Comparison of ENCODE assay signal across 8 cellular contexts in the genomic region with DNA sequence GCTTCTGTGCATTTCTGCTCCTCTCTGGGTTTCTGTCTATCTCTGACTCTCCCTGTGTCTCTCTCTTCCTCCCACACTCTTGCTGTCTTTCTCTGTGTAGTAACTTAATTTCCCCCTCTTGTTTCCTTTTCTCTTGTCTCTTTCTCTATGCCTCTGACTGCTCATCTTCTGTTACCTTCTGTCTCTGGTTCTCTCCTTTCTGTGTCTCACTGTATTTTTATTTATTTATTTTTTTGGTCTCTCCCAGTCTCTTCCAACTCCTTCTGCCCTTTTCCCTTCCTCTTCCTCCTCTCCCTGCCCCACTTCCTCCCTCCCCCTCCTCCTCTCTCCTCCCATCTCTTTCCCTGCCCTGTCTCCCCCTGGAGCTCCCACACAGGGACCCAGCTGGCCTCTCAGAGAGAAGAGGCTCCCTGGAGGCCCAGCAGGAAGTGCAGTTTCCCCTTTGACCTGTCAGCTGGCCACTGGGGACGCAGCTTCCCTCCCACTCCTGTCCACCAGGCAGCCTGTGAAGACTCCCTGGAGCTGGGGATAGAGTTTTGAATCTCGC. TPM values are rescaled to one million over a fixed set of nuclear protein-coding genes. Genes with fewer than 3 reads are reported as not detected.
A peak's percentile ranks its signal among the peaks of the same experiment; 100 is the strongest.
DNase-seq lines count a peak whose midpoint lies in the region; ATAC-seq, FAIRE-seq and TF ChIP-seq lines count a peak whose summit lies in the region.

No MANE protein-coding gene starts in this region.

- CTCF ChIA-PET in GM12878 (lab: Yijun Ruan, JAX) = no interaction called here

- H3K18ac ChIP-seq in mesendoderm (ENCODE audit: low read length) = peak overlapping the region; percentile 53

- no peak for TF ChIP-seq EP300 in GM12878 (IDR thresholded peaks at IDR 0.05; ENCODE audit: borderline replicate concordance in 1 of 2, control insufficient read depth in 1 of 2, low read depth in 2 of 2, low read length in 2 of 2)

- FAIRE-seq in GM12878 (lab: Jason Lieb, UNC) = no peak

- H2AFZ ChIP-seq in GM12878 (ENCODE audit: control insufficient read depth, low read depth, low read length) = no peak overlapping the region

- no peak for TF ChIP-seq RAD21 in GM12878 (IDR thresholded peaks at IDR 0.05; ENCODE audit: insufficient read depth, low read depth, low read length)

- H3K4me3 ChIP-seq in GM12878 = no peak overlapping the region
- no peak overlapping the region for H3K4me3 ChIP-seq in mesendoderm (ENCODE audit: low read length)

- no peak overlapping the region for H4K5ac ChIP-seq in mesendoderm (ENCODE audit: low read length)

- no peaks in the 10 kb centered on the region for H3K36me3 ChIP-seq in GM12878 (ENCODE audit: control insufficient read depth in 2 of 2, insufficient read depth in 2 of 2, low read length in 1 of 2)
- no peaks in the 10 kb centered on the region for H3K36me3 ChIP-seq in mesendoderm (ENCODE audit: control insufficient read depth, insufficient read depth, low read length)

- H3K4me2 ChIP-seq in GM12878 (ENCODE audit: control insufficient read depth, insufficient read depth) (0 out of 2 replicates have a peak overlapping the region, but pooled peaks have one; percentile 9), mesendoderm (ENCODE audit: low read length) (no peak overlapping the region)

- H2BK5ac ChIP-seq in mesendoderm (ENCODE audit: low read length) = peak overlapping the region; percentile 98

- peak overlapping the region; percentile 86 for H3K4ac ChIP-seq in mesendoderm (ENCODE audit: low read depth, low read length)

- DNase-seq in CD1c-positive myeloid dendritic cell (ENCODE audit: extremely low spot score) = peak; percentile 72
- DNase-seq in HT-29 (ENCODE audit: low spot score) = peak; percentile 29
- no peak for DNase-seq in GM12878 (ENCODE audit: low read depth, low spot score)
- DNase-seq in mesendoderm = peak; percentile 72
- DNase-seq in LoVo (ENCODE audit: low spot score) = no peak
- DNase-seq in NCI-H524 treated with DMSO at 0.1 percent for 48 hours (lab: John Stamatoyannopoulos, UW) = no peak
- DNase-seq in NAMALWA (ENCODE audit: low spot score) = no peak

- POLR2A ChIA-PET in GM12878 (lab: Charles Lee) = no interaction called here

- H3K23ac ChIP-seq in mesendoderm (ENCODE audit: low read length) = no peak overlapping the region

- ATAC-seq in GM12878 (peak; percentile 76), GM18907 (IDR thresholded peaks at IDR 0.05; ENCODE audit: unreplicated experiment) (no peak)

- TF ChIP-seq POLR2A in GM12878 (IDR thresholded peaks at IDR 0.05; ENCODE audit: low read depth, low read length) = no peak

- peak overlapping the region; percentile 99 for H4K8ac ChIP-seq in mesendoderm (ENCODE audit: low read depth, low read length)

- no peak for TF ChIP-seq CTCF in GM12878 (IDR thresholded peaks at IDR 0.05 in 2 of 3, conservative IDR thresholded peaks at IDR 0.05 in 1 of 3; ENCODE audit: control insufficient read depth in 2 of 3, extremely low read depth in 1 of 3, insufficient read depth in 1 of 3, low read depth in 3 of 3, low read length in 3 of 3)

- no peaks in the 10 kb centered on the region for H3K27me3 ChIP-seq in GM12878 (replicated peaks in 1 of 2; ENCODE audit: control insufficient read depth in 2 of 2, insufficient read depth in 2 of 2, low read length in 1 of 2)
- H3K27me3 ChIP-seq in mesendoderm (ENCODE audit: insufficient read depth, low read length, poor library complexity) = no peaks in the 10 kb centered on the region

- H2BK15ac ChIP-seq in mesendoderm (replicated peaks; ENCODE audit: low read depth) = no peak overlapping the region

- no peaks in the 10 kb centered on the region for H3K9me3 ChIP-seq in GM12878 (replicated peaks; ENCODE audit: control insufficient read depth, insufficient read depth, low read length)

- H4K20me1 ChIP-seq in GM12878 (ENCODE audit: control insufficient read depth, insufficient read depth) = no peaks in the 10 kb centered on the region

- in situ Hi-C loops in GM12878 (cut with MboI) = no loop called here

- RAD21 ChIA-PET in GM12878 (lab: Charles Lee; ENCODE audit: unreplicated experiment) = no interaction called here

- H3K9ac ChIP-seq in GM12878 (ENCODE audit: control insufficient read depth, insufficient read depth, low read length) = no peak overlapping the region
- H3K9ac ChIP-seq in mesendoderm (ENCODE audit: low read length) = peak overlapping the region; percentile 13

- peaks cover 7% of the 10 kb centered on the region; the same call in 1 of the 2 replicates for H3K4me1 ChIP-seq in GM12878 (ENCODE audit: control insufficient read depth, insufficient read depth, low read length)
- H3K4me1 ChIP-seq in mesendoderm (ENCODE audit: control insufficient read depth, low read depth, low read length) = peaks cover 4% of the 10 kb centered on the region

- H2AK5ac ChIP-seq in mesendoderm (ENCODE audit: low read length) = no peak overlapping the region

- H3K79me2 ChIP-seq in GM12878 (ENCODE audit: control insufficient read depth, insufficient read depth, low read length) (no peaks in the 10 kb centered on the region), mesendoderm (ENCODE audit: control insufficient read depth, insufficient read depth, low read length) (no peaks in the 10 kb centered on the region)

- no TSS peak for BruUV-seq in GM12878 (replicated peaks; lab: Mats Ljungman, UMichigan)

- intact Hi-C loops in GM12878 (cut with micrococcal nuclease; ENCODE audit: unreplicated experiment) = no loop called here

- no peak overlapping the region for H3K27ac ChIP-seq in GM12878 (ENCODE audit: control insufficient read depth, insufficient read depth)
- H3K27ac ChIP-seq in mesendoderm (ENCODE audit: low read depth, low read length) = peak overlapping the region; percentile 90

- SMC1A ChIA-PET in GM12878 (lab: Charles Lee; ENCODE audit: uncharacterized antibody, unreplicated experiment) = interaction anchor here (0.8 kb wide), 1 partner anchor 10 kb away, joined by 3 read pairs; no protein-coding TSS in a partner anchor

- no peaks in the 10 kb centered on the region for H3K79me1 ChIP-seq in mesendoderm (ENCODE audit: low read length)

- 0% methylated on average over 2 of the region's 2 CpGs for WGBS in GM12878 (ENCODE audit: insufficient coverage, insufficient replicate concordance, low lambda C conversion rate, missing lambda C conversion rate)
- WGBS in mesendoderm (ENCODE audit: extremely low coverage, insufficient coverage, low lambda C conversion rate) = no CpG with 5 or more reads among the region's 2 CpGs

- H2BK120ac ChIP-seq in mesendoderm (ENCODE audit: low read depth, low read length) = peak overlapping the region; percentile 80

- H3K56ac ChIP-seq in mesendoderm (ENCODE audit: low read length) = peak overlapping the region; percentile 81

TF ChIP-seq in GM12878, 131 proteins besides CTCF, POLR2A, EP300 and RAD21 (continues in another document):
- TF ChIP-seq MEF2B (IDR thresholded peaks at IDR 0.05; ENCODE audit: partially characterized antibody, poor library complexity, severe bottlenecking) (peak; percentile 24), IKZF1 (conservative IDR thresholded peaks at IDR 0.05) (peak; percentile 38; the same call in 1 of the 2 replicates), ESRRA (IDR thresholded peaks at IDR 0.05; ENCODE audit: low read length) (no peak), JUND (IDR thresholded peaks at IDR 0.05; ENCODE audit: low read depth, low read length) (no peak), CHD1 (IDR thresholded peaks at IDR 0.05; ENCODE audit: low read depth, low read length) (no peak), TARDBP (IDR thresholded peaks at IDR 0.05; ENCODE audit: borderline replicate concordance) (no peak), BHLHE40 (IDR thresholded peaks at IDR 0.05; ENCODE audit: borderline replicate concordance in 1 of 2, low read depth in 2 of 2, low read length in 1 of 2) (no peak)

RNA-seq across cellular contexts. Expression of a gene that starts 38.3 kb away (rescaled TPM):
- total RNA-seq in HT-29 (2014; rRNA removed; shearing (Covaris generic)) = 258 and 259 TPM in 2 replicates
- 209 and 215 TPM in 2 replicates for total RNA-seq in GM12878 (2013; cell fraction: nucleolus; rRNA removed)
- total RNA-seq in GM12878 (2014; rRNA removed) = 185 and 216 TPM in 2 replicates
- 82.8 and 83.1 TPM in 2 replicates for total RNA-seq in GM12878 (2014; rRNA removed; fragmentation: Illumina TruSeq; extraction: Trizol)
- 497 and 525 TPM in 2 replicates for total RNA-seq in GM12878 (2021)
- polyA plus RNA-seq in GM12878 (2011; ENCODE audit: low read depth) = 79.9 TPM
- 42.4 and 98.6 TPM in 2 replicates for polyA plus RNA-seq in GM12878 (2011; rRNA removed)
- polyA plus RNA-seq in GM12878 (2011; cell fraction: cytosol; rRNA removed) = 51.0 and 59.8 TPM in 2 replicates
- polyA plus RNA-seq in GM12878 (2011; cell fraction: nucleus; rRNA removed) = 91.7 and 127 TPM in 2 replicates
- 154 and 166 TPM in 2 replicates for polyA plus RNA-seq in GM12878 (2012)
- 123 and 125 TPM in 2 replicates for polyA plus RNA-seq in GM12878 (2014; fragmentation: Illumina TruSeq; extraction: Trizol)
- polyA plus RNA-seq in GM12878 (2014; fragmentation: Nextera tagmentation; extraction: Ambion mirVana) = 1 to 10 TPM; 5.1 to 8.1 TPM
- 165 and 198 TPM in 2 replicates for polyA plus RNA-seq in GM12878 (2014; rRNA removed)
- polyA plus RNA-seq in GM12878 (2016; fragmentation: Nextera tagmentation; extraction: Ambion mirVana) = 100 to 1,000 TPM; 228 to 236 TPM
- 168 and 298 TPM in 2 replicates for polyA minus RNA-seq in GM12878 (2011; rRNA and poly(A)+ RNA removed)
- 91.7 and 100 TPM in 2 replicates for polyA minus RNA-seq in GM12878 (2011; cell fraction: cytosol; rRNA and poly(A)+ RNA removed)
- 54.6 and 83.0 TPM in 2 replicates for polyA minus RNA-seq in GM12878 (2011; cell fraction: nucleus; rRNA and poly(A)+ RNA removed)
- polyA plus RNA-seq in mesendoderm (2013, experiment 1 of 2) = 110 TPM
- 111 TPM for polyA plus RNA-seq in mesendoderm (2013, experiment 2 of 2)

RNA-seq across cellular contexts. Expression of a gene that starts 55.4 kb away (rescaled TPM):
- 30.7 and 30.8 TPM in 2 replicates for total RNA-seq in HT-29 (2014; rRNA removed; shearing (Covaris generic))
- 7.3 and 8.2 TPM in 2 replicates for total RNA-seq in GM12878 (2013; cell fraction: nucleolus; rRNA removed)
- total RNA-seq in GM12878 (2014; rRNA removed) (81.6 and 96.5 TPM in 2 replicates), GM12878 (2014; rRNA removed; fragmentation: Illumina TruSeq; extraction: Trizol) (70.2 and 70.4 TPM in 2 replicates), GM12878 (2021) (119 and 126 TPM in 2 replicates)
- 46.7 TPM for polyA plus RNA-seq in GM12878 (2011; ENCODE audit: low read depth)
- polyA plus RNA-seq in GM12878 (2011; rRNA removed) (176 and 233 TPM in 2 replicates), GM12878 (2014; fragmentation: Illumina TruSeq; extraction: Trizol) (101 and 102 TPM in 2 replicates), GM12878 (2014; fragmentation: Nextera tagmentation; extraction: Ambion mirVana) (100 to 1,000 TPM; 330 to 350 TPM), GM12878 (2014; rRNA removed) (144 and 180 TPM in 2 replicates), GM12878 (2016; fragmentation: Nextera tagmentation; extraction: Ambion mirVana) (100 to 1,000 TPM; 221 to 285 TPM)
- polyA plus RNA-seq in GM12878 (2011; cell fraction: cytosol; rRNA removed) = 244 and 280 TPM in 2 replicates
- polyA plus RNA-seq in GM12878 (2011; cell fraction: nucleus; rRNA removed) = 135 and 140 TPM in 2 replicates
- polyA plus RNA-seq in GM12878 (2012) = 139 and 155 TPM in 2 replicates
- polyA minus RNA-seq in GM12878 (2011; rRNA and poly(A)+ RNA removed) = 180 and 183 TPM in 2 replicates
- 34.3 and 55.5 TPM in 2 replicates for polyA minus RNA-seq in GM12878 (2011; cell fraction: cytosol; rRNA and poly(A)+ RNA removed)
- polyA minus RNA-seq in GM12878 (2011; cell fraction: nucleus; rRNA and poly(A)+ RNA removed) = 20.3 and 27.4 TPM in 2 replicates
- 46.4 TPM for polyA plus RNA-seq in mesendoderm (2013, experiment 1 of 2)
- 47.9 TPM for polyA plus RNA-seq in mesendoderm (2013, experiment 2 of 2)

Comparison
In these comparisons a context has a peak if more than half of its experiments do, and no peak if none do; other contexts are left out.
1. DNase-seq: peak in CD1c-positive myeloid dendritic cell (single experiment), HT-29 (single experiment) and mesendoderm (single experiment); none in GM12878 (single experiment), LoVo (single experiment), NCI-H524 treated with DMSO at 0.1 percent for 48 hours (single experiment) and NAMALWA (single experiment).